Comparison of ENCODE assay signal across 8 cellular contexts in genomic region chr15:73994419-73994883, GRCh38. TPM values are rescaled to one million over a fixed set of nuclear protein-coding genes. Genes with fewer than 3 reads are reported as not detected.
DNase-seq lines count a peak whose midpoint lies in the region; ATAC-seq lines count a peak whose summit lies in the region.

A gene with protein sequence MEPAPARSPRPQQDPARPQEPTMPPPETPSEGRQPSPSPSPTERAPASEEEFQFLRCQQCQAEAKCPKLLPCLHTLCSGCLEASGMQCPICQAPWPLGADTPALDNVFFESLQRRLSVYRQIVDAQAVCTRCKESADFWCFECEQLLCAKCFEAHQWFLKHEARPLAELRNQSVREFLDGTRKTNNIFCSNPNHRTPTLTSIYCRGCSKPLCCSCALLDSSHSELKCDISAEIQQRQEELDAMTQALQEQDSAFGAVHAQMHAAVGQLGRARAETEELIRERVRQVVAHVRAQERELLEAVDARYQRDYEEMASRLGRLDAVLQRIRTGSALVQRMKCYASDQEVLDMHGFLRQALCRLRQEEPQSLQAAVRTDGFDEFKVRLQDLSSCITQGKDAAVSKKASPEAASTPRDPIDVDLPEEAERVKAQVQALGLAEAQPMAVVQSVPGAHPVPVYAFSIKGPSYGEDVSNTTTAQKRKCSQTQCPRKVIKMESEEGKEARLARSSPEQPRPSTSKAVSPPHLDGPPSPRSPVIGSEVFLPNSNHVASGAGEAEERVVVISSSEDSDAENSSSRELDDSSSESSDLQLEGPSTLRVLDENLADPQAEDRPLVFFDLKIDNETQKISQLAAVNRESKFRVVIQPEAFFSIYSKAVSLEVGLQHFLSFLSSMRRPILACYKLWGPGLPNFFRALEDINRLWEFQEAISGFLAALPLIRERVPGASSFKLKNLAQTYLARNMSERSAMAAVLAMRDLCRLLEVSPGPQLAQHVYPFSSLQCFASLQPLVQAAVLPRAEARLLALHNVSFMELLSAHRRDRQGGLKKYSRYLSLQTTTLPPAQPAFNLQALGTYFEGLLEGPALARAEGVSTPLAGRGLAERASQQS (plus strand): TSS chr15:73994716. CDS start chr15:73994813, 97 bp downstream.

- intact Hi-C loops in naive thymus-derived CD4-positive, alpha-beta T cell (cut with micrococcal nuclease) = loop anchor here (1.0 to 10.0 kb wide), 11 partner anchors 22 to 1458 kb away; partner anchors contain the start of genes NPTN (in 2 of the 2), ADPGK (in 1 of the 2), ARID3B (in 1 of the 2) and C15orf39 (in 1 of the 2)

- peaks cover 41 to 80% (median 73%) of the 10 kb centered on the region in 7 donors for H3K4me1 Mint-ChIP-seq in naive thymus-derived CD4-positive, alpha-beta T cell
- peaks cover 43 to 73% of the 10 kb centered on the region in 2 donors for H3K4me1 Mint-ChIP-seq in stimulated activated naive B cell treated with anti-CD40 and anti-IgM and Interleukin-4, amounts not matched to agents 10 μg/mL and 1 μg/mL and 100 μg/mL, for 72 hours

- H3K36me3 Mint-ChIP-seq in naive thymus-derived CD4-positive, alpha-beta T cell = peaks cover 0 to 25% (median 8%) of the 10 kb centered on the region in 5 donors
- H3K36me3 Mint-ChIP-seq in stimulated activated naive B cell treated with anti-CD40 and anti-IgM and Interleukin-4, amounts not matched to agents 10 μg/mL and 1 μg/mL and 100 μg/mL, for 72 hours = peaks cover 8 to 17% of the 10 kb centered on the region in 2 donors

- DNase-seq in DMS79 (lab: John Stamatoyannopoulos, UW) (peak; percentile 78), Kasumi-1 (lab: John Stamatoyannopoulos, UW) (peak; percentile 98), RPMI8226 (peak; percentile 100), fibroblast of gingiva (ENCODE audit: low read depth) (peak; percentile 92)
- peak; percentile 74 to 85 for DNase-seq in activated T-helper 1 cell treated with anti-CD3 and anti-CD28 coated beads, Interleukin-2, amount 50 U/mL, for 16 hours (ENCODE audit: low read depth in 1 of 2, low spot score in 1 of 2)
- peak; percentile 65 to 92 (median 82) for DNase-seq in naive thymus-derived CD4-positive, alpha-beta T cell
- DNase-seq in stimulated activated naive B cell treated with anti-CD40 and anti-IgM and Interleukin-4, amounts not matched to agents 10 μg/mL and 1 μg/mL and 100 μg/mL, for 72 hours = peak; percentile 95

- H3K4me3 Mint-ChIP-seq in naive thymus-derived CD4-positive, alpha-beta T cell = peak within 1 kb of the TSS; percentile 93 to 100 (median 98)
- H3K4me3 Mint-ChIP-seq in stimulated activated naive B cell treated with anti-CD40 and anti-IgM and Interleukin-4, amounts not matched to agents 10 μg/mL and 1 μg/mL and 100 μg/mL, for 72 hours = peak within 1 kb of the TSS; percentile 99 to 100

- CTCF ChIA-PET in naive thymus-derived CD4-positive, alpha-beta T cell (lab: Charles Lee) = interaction anchor here (0.7 to 2.1 kb wide), 13 partner anchors 9 to 65 kb away, joined by 3 to 13 read pairs (median 4); no protein-coding TSS in a partner anchor

- H3K9me3 ChIP-seq in naive thymus-derived CD4-positive, alpha-beta T cell (ENCODE audit: control insufficient read depth in 2 of 3, low read length in 3 of 3) = no peaks in the 10 kb centered on the region

- H3K4me3 ChIP-seq in naive thymus-derived CD4-positive, alpha-beta T cell (ENCODE audit: low read length) = peak within 1 kb of the TSS; percentile 68

- H3K36me3 ChIP-seq in naive thymus-derived CD4-positive, alpha-beta T cell (ENCODE audit: control insufficient read depth in 2 of 3, insufficient read depth in 3 of 3, low read length in 3 of 3) = peaks cover 0 to 22% (median 4%) of the 10 kb centered on the region in 3 experiments

- peak within 1 kb of the TSS; percentile 90 for H3K27ac ChIP-seq in naive thymus-derived CD4-positive, alpha-beta T cell (ENCODE audit: low read depth, low read length)

- POLR2A ChIA-PET in naive thymus-derived CD4-positive, alpha-beta T cell (lab: Charles Lee) = interaction anchor here (0.6 to 4.4 kb wide), 11 partner anchors 11 to 44 kb away, joined by 3 to 62 read pairs (median 5); no protein-coding TSS in a partner anchor

- no peaks in the 10 kb centered on the region for H3K9me3 Mint-ChIP-seq in naive thymus-derived CD4-positive, alpha-beta T cell
- H3K9me3 Mint-ChIP-seq in stimulated activated naive B cell treated with anti-CD40 and anti-IgM and Interleukin-4, amounts not matched to agents 10 μg/mL and 1 μg/mL and 100 μg/mL, for 72 hours = no peaks in the 10 kb centered on the region

- H3K27me3 ChIP-seq in naive thymus-derived CD4-positive, alpha-beta T cell (ENCODE audit: control insufficient read depth in 2 of 2, insufficient read depth in 2 of 2, low read length in 2 of 2) = no peaks in the 10 kb centered on the region

- H3K4me1 ChIP-seq in naive thymus-derived CD4-positive, alpha-beta T cell (ENCODE audit: control insufficient read depth in 2 of 2, insufficient read depth in 2 of 2, low read length in 2 of 2) = peaks cover 41 to 44% of the 10 kb centered on the region in 2 donors

- H3K27me3 Mint-ChIP-seq in naive thymus-derived CD4-positive, alpha-beta T cell = no peaks in the 10 kb centered on the region
- H3K27me3 Mint-ChIP-seq in stimulated activated naive B cell treated with anti-CD40 and anti-IgM and Interleukin-4, amounts not matched to agents 10 μg/mL and 1 μg/mL and 100 μg/mL, for 72 hours = no peaks in the 10 kb centered on the region

- peak; percentile 68 for ATAC-seq in GM21825 (IDR thresholded peaks at IDR 0.05; ENCODE audit: unreplicated experiment)
- ATAC-seq in naive thymus-derived CD4-positive, alpha-beta T cell = peak; percentile 86
- peak; percentile 88 to 89 for ATAC-seq in stimulated activated naive B cell treated with anti-CD40 and anti-IgM and Interleukin-4, amounts not matched to agents 10 μg/mL and 1 μg/mL and 100 μg/mL, for 72 hours (replicated peaks)

- H3K27ac Mint-ChIP-seq in naive thymus-derived CD4-positive, alpha-beta T cell = peak within 1 kb of the TSS; percentile 90 to 99 (median 99)
- H3K27ac Mint-ChIP-seq in stimulated activated naive B cell treated with anti-CD40 and anti-IgM and Interleukin-4, amounts not matched to agents 10 μg/mL and 1 μg/mL and 100 μg/mL, for 72 hours = peak within 1 kb of the TSS; percentile 97

RNA-seq across cellular contexts. Expression of the gene that starts here (rescaled TPM):
- total RNA-seq in naive thymus-derived CD4-positive, alpha-beta T cell = 100 to 1,000 TPM in 1 of 5 experiments, 10 to 100 TPM in 4; 42.1 to 113 (median 64.8) TPM
- polyA plus RNA-seq in naive thymus-derived CD4-positive, alpha-beta T cell = 10 to 100 TPM; 18.1 to 34.3 TPM

Comparison
In these comparisons a context has a peak if more than half of its experiments do, and no peak if none do; other contexts are left out.
1. Peak in every context shown above with its lines: DNase-seq, ATAC-seq, H3K4me3 ChIP-seq and H3K27ac ChIP-seq.